ENCODE assay signal across 9 cellular contexts in the genomic region with DNA sequence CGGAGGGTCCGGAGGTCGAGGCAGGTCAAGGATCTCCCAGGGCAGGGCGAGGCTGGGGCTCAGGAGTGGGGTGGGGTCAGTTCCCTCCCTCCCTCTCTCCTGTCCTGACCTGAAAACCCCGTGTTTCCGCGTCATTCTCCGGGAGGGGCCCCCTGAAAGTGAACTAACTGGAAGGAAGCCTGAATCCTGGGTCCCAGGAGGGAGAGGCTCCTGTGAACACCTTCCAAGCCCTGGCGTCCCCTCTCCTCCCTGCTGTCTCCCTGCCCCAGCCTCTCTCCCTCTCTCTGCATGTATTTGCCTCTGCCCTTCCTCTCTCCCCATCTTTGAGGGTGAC. TPM values are rescaled to one million over a fixed set of nuclear protein-coding genes. Genes with fewer than 3 reads are reported as not detected.
DNase-seq lines count a peak whose midpoint lies in the region; ATAC-seq and TF ChIP-seq lines count a peak whose summit lies in the region.
"Had no signal": no experiment of that assay in that cellular context is flagged by ENCODE, and none has a peak within 500 bp of the region (broad histone marks: within the 10 kb centered on the region; RNA-seq: fewer than 3 reads in every experiment).

No MANE protein-coding gene starts in this region.

- intact Hi-C loops in spleen (cut with DNase I; ENCODE audit: low total_unique reads), result no loop called here

- no peaks in the 10 kb centered on the region for H3K36me3 Mint-ChIP-seq in activated naive CD8-positive, alpha-beta T cell treated with anti-CD3 and anti-CD28 coated beads, Interleukin-2, amount 50 U/mL, for 24 hours (ENCODE audit: low read depth)

- peaks cover 12% of the 10 kb centered on the region for H3K4me1 Mint-ChIP-seq in activated naive CD8-positive, alpha-beta T cell treated with anti-CD3 and anti-CD28 coated beads, Interleukin-2, amount 50 U/mL, for 24 hours

- WGBS in spleen, 5 donors, result 10 to 38% (median 11%) methylated on average over 4 to 9 of the region's 9 CpGs

- no peak for TF ChIP-seq POLR2A in spleen (IDR thresholded peaks at IDR 0.05)

- H3K4me1 ChIP-seq in HUES48 (ENCODE audit: control insufficient read depth, insufficient read depth, low read length) (peaks cover 14% of the 10 kb centered on the region), iPS-20b (ENCODE audit: insufficient read depth, low read length) (peaks cover 13% of the 10 kb centered on the region; the same call in 1 of the 2 replicates), spleen (peaks cover 0 to 22% (median 16%) of the 10 kb centered on the region in 6 donors)

- H3K4me3 ChIP-seq in HUES48 (ENCODE audit: low read depth, low read length) (peak overlapping the region; percentile 76), iPS-20b (ENCODE audit: low read length) (peak overlapping the region; percentile 75), spleen (peak overlapping the region; percentile 28 to 79 (median 46))

- no peaks in the 10 kb centered on the region for H3K9me3 Mint-ChIP-seq in activated naive CD8-positive, alpha-beta T cell treated with anti-CD3 and anti-CD28 coated beads, Interleukin-2, amount 50 U/mL, for 24 hours

- H3K27me3 ChIP-seq in HUES48 (ENCODE audit: control insufficient read depth, insufficient read depth, low read length) (peaks cover 49% of the 10 kb centered on the region), iPS-20b (ENCODE audit: insufficient read depth, low read length) (peaks cover 65% of the 10 kb centered on the region), spleen (replicated peaks in 1 of 7) (peaks cover 0 to 63% (median 9%) of the 10 kb centered on the region in 7 donors)

- ATAC-seq in activated naive CD8-positive, alpha-beta T cell treated with anti-CD3 and anti-CD28 coated beads, Interleukin-2, amount 50 U/mL, for 24 hours, result no peak
- ATAC-seq in GM18909 (IDR thresholded peaks at IDR 0.05; ENCODE audit: poor library complexity, unreplicated experiment), result no peak

- peaks cover 42% of the 10 kb centered on the region for H3K27me3 Mint-ChIP-seq in activated naive CD8-positive, alpha-beta T cell treated with anti-CD3 and anti-CD28 coated beads, Interleukin-2, amount 50 U/mL, for 24 hours

- no peak for TF ChIP-seq CTCF in spleen (IDR thresholded peaks at IDR 0.05 in 8 of 11, conservative IDR thresholded peaks at IDR 0.05 in 3 of 11)

- H3K4me3 Mint-ChIP-seq in activated naive CD8-positive, alpha-beta T cell treated with anti-CD3 and anti-CD28 coated beads, Interleukin-2, amount 50 U/mL, for 24 hours, result peak overlapping the region; percentile 53

- H3K36me3 ChIP-seq in HUES48 (ENCODE audit: control insufficient read depth, insufficient read depth, low read length), result no peaks in the 10 kb centered on the region
- no peaks in the 10 kb centered on the region for H3K36me3 ChIP-seq in iPS-20b (ENCODE audit: insufficient read depth, low read depth, low read length)
- no peaks in the 10 kb centered on the region for H3K36me3 ChIP-seq in spleen
- H3K36me3 ChIP-seq: neutrophil had no signal

- H3K9me3 ChIP-seq in HUES48 (ENCODE audit: control insufficient read depth, insufficient read depth, low read length), result no peaks in the 10 kb centered on the region
- no peaks in the 10 kb centered on the region for H3K9me3 ChIP-seq in iPS-20b (ENCODE audit: insufficient read depth, low read depth, low read length)
- no peaks in the 10 kb centered on the region for H3K9me3 ChIP-seq in spleen
- H3K9me3 ChIP-seq: neutrophil had no signal

- H3K27ac Mint-ChIP-seq in activated naive CD8-positive, alpha-beta T cell treated with anti-CD3 and anti-CD28 coated beads, Interleukin-2, amount 50 U/mL, for 24 hours, result no peak overlapping the region

- H3K9ac ChIP-seq in HUES48 (ENCODE audit: low read depth, low read length) (no peak overlapping the region), iPS-20b (ENCODE audit: low read depth, low read length) (no peak overlapping the region; the same call in 1 of the 2 replicates)

- H3K27ac ChIP-seq in HUES48 (ENCODE audit: low read depth, low read length) (no peak overlapping the region), iPS-20b (ENCODE audit: low read length) (no peak overlapping the region), spleen (no peak overlapping the region)
- H3K27ac ChIP-seq: neutrophil had no signal

- DNase-seq in activated naive CD8-positive, alpha-beta T cell treated with anti-CD3 and anti-CD28 coated beads, Interleukin-2, amount 50 U/mL, for 24 hours, result no peak
- no peak for DNase-seq in spleen
- no peak for DNase-seq in medulla oblongata (ENCODE audit: extremely low spot score)
- DNase-seq in amniotic stem cell (lab: John Stamatoyannopoulos, UW), result no peak
- no peak for DNase-seq in stimulated activated CD4-positive, alpha-beta T cell treated with anti-CD3 and anti-CD28 coated beads, Interleukin-12 subunit alpha, Interleukin-12 subunit beta, amount 100 ng/mL, for 4 hours

RNA-seq across cellular contexts. Expression of gene CADM4, which starts 0.7 kb away (rescaled TPM):
- total RNA-seq in spleen, result 1 to 10 TPM; 1.8 to 3.5 (median 2.0) TPM
- polyA plus RNA-seq in spleen, result 1 to 10 TPM in 2 of 3 donors, under 1 TPM in 1; 0.89 to 4.7 (median 2.2) TPM

RNA-seq across cellular contexts. Expression of gene ZNF428, which starts 21.0 kb away (rescaled TPM):
- total RNA-seq in spleen, result 10 to 100 TPM; 19.9 to 29.4 (median 26.2) TPM
- 10 to 100 TPM; 36.0 to 54.7 (median 51.9) TPM for polyA plus RNA-seq in spleen

RNA-seq across cellular contexts. Expression of gene SRRM5, which starts 28.5 kb away (rescaled TPM):
- total RNA-seq in spleen, result under 1 TPM; 0.32 to 0.94 (median 0.40) TPM
- polyA plus RNA-seq in spleen, result under 1 TPM; 0.26 to 0.54 (median 0.52) TPM

RNA-seq across cellular contexts. Expression of gene PLAUR, which starts 29.6 kb away (rescaled TPM):
- total RNA-seq in spleen, result 10 to 100 TPM; 20.3 to 86.4 (median 41.7) TPM
- polyA plus RNA-seq in spleen, result 10 to 100 TPM in 1 of 3 donors, 1 to 10 TPM in 2; 7.3 to 12.0 (median 8.7) TPM

RNA-seq across cellular contexts. Expression of gene ZNF576, which starts 44.0 kb away (rescaled TPM):
- total RNA-seq in spleen, result 10 to 100 TPM in 5 of 7 donors, 1 to 10 TPM in 2; 8.1 to 12.9 (median 11.5) TPM
- 10 to 100 TPM in 1 of 3 donors, 1 to 10 TPM in 2; 6.9 to 14.7 (median 9.8) TPM for polyA plus RNA-seq in spleen
